In the genomic region with DNA sequence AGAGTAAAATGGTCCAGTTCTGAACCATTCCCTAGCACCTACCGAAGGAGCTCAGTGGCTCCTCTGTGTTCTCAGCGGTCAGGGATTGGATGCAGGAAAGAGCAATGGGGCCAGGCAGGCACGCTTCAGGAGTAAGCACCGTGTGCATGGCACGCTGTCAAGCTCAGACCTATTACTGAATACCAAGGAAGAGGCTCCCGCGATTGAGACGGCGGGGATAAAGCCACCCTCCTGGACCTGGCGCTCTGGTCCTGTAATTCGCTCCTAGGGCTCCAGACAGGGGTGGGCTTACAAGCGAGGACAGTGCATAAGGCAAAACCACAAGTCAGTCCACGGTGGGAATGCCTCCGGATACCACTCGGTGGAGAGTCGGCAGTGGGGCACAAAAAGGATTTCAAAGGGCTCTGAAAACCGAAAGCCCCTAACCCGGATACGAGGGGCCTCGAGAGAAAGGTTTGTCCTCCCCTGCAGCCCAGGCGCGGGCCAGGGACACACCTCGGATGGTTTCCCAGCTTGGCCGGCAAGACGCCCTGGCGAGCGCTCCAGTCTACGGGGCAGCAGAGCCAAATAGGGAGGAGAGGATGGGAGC, we compare ENCODE assay signal across 8 cellular contexts. TPM values are rescaled to one million over a fixed set of nuclear protein-coding genes. Genes with fewer than 3 reads are reported as not detected.
DNase-seq lines count a peak whose midpoint lies in the region; ATAC-seq and TF ChIP-seq lines count a peak whose summit lies in the region.

No MANE protein-coding gene starts in this region.

- 5 to 8% (median 7%) methylated on average over 28 of the region's 28 CpGs for WGBS in psoas muscle, 3 donors

- peak overlapping the region; percentile 93 for H3K4me3 ChIP-seq in BE2C (ENCODE audit: low read depth, low read length)
- peak overlapping the region; percentile 82 for H3K4me3 ChIP-seq in NT2/D1 (ENCODE audit: insufficient read length, low read depth)
- H3K4me3 ChIP-seq in astrocyte of the spinal cord (ENCODE audit: low read depth, low read length) = peak overlapping the region; percentile 89
- peak overlapping the region; percentile 85 for H3K4me3 ChIP-seq in psoas muscle

- intact Hi-C loops in psoas muscle (cut with DNase I) = loop anchor here in 1 of 2 donors (5.0 kb wide), 1 partner anchor 33 kb away; the partner anchor contains the start of gene RIMOC1

- H3K9ac ChIP-seq in NT2/D1 (ENCODE audit: insufficient read length, low read depth) = peak overlapping the region; percentile 89

- TF ChIP-seq CTCF in BE2C (IDR thresholded peaks at IDR 0.05; ENCODE audit: low read depth, low read length) (no peak), astrocyte of the spinal cord (IDR thresholded peaks at IDR 0.05; ENCODE audit: low read depth, low read length) (no peak), psoas muscle (IDR thresholded peaks at IDR 0.05) (no peak)

- H3K36me3 ChIP-seq in BE2C (no peaks in the 10 kb centered on the region), NT2/D1 (ENCODE audit: insufficient read depth, insufficient read length, low read length) (peaks cover 8% of the 10 kb centered on the region), psoas muscle (ENCODE audit: insufficient read depth in 1 of 2, low read depth in 1 of 2) (no peaks in the 10 kb centered on the region)

- peaks cover 3% of the 10 kb centered on the region; the same call in 1 of the 2 replicates for H3K4me1 ChIP-seq in BE2C
- no peaks in the 10 kb centered on the region for H3K4me1 ChIP-seq in NT2/D1 (ENCODE audit: insufficient read depth, insufficient read length)
- H3K4me1 ChIP-seq in psoas muscle = peaks cover 5% of the 10 kb centered on the region

- in situ Hi-C loops in astrocyte of the spinal cord (cut with HindIII; ENCODE audit: low sequenced_read_pairs) = no loop called here

- H3K27ac ChIP-seq in psoas muscle = peak overlapping the region; percentile 78

- peak; percentile 0 for ATAC-seq in GM21367 (IDR thresholded peaks at IDR 0.05; ENCODE audit: unreplicated experiment)
- peak; percentile 71 to 86 (median 80) for ATAC-seq in psoas muscle

- DNase-seq in BE2C (peak; percentile 46), NT2/D1 (ENCODE audit: low read depth, low spot score) (no peak), astrocyte of the spinal cord (ENCODE audit: low read depth, low spot score) (peak; percentile 39), hypothalamus (lab: John Stamatoyannopoulos, UW) (peak in 31 of 51 donors; percentile 10 to 81 (median 54)), psoas muscle (peak; percentile 77 to 84), NCI-H187 treated with DMSO at 0.1 percent for 48 hours (lab: John Stamatoyannopoulos, UW) (no peak), DMS114 treated with DMSO at 0.1 percent for 48 hours (lab: John Stamatoyannopoulos, UW; ENCODE audit: unreplicated experiment) (no peak)

- H3K27me3 ChIP-seq in BE2C (no peaks in the 10 kb centered on the region), NT2/D1 (ENCODE audit: insufficient read depth, insufficient read length) (peaks cover 19% of the 10 kb centered on the region), psoas muscle (ENCODE audit: insufficient read depth in 3 of 3, low read length in 2 of 3) (no peaks in the 10 kb centered on the region)

- no peaks in the 10 kb centered on the region for H3K9me3 ChIP-seq in BE2C
- no peaks in the 10 kb centered on the region; the same call in 1 of the 2 replicates for H3K9me3 ChIP-seq in NT2/D1 (ENCODE audit: insufficient read depth, low read length)
- H3K9me3 ChIP-seq in psoas muscle = no peaks in the 10 kb centered on the region

RNA-seq across cellular contexts. Expression of gene OXCT1, which starts 1.0 kb away (rescaled TPM):
- polyA plus RNA-seq in BE2C (2012; ENCODE audit: insufficient read depth, insufficient read length, low read depth) = 9.4 TPM
- 10 to 100 TPM; 10.7 to 22.1 (median 20.5) TPM for total RNA-seq in psoas muscle
- polyA plus RNA-seq in psoas muscle = 1 to 10 TPM; 5.5 to 7.1 (median 5.9) TPM

RNA-seq across cellular contexts. Expression of gene RIMOC1, which starts 34.9 kb away (rescaled TPM):
- 4.5 TPM for polyA plus RNA-seq in BE2C (2012; ENCODE audit: insufficient read depth, insufficient read length, low read depth)
- 1 to 10 TPM; 5.9 to 9.7 (median 8.6) TPM for total RNA-seq in psoas muscle
- polyA plus RNA-seq in psoas muscle = 1 to 10 TPM; 2.1 to 6.8 (median 4.2) TPM

RNA-seq across cellular contexts. Expression of gene FBXO4, which starts 55.8 kb away (rescaled TPM):
- polyA plus RNA-seq in BE2C (2012; ENCODE audit: insufficient read depth, insufficient read length, low read depth) = 3.4 TPM
- total RNA-seq in psoas muscle = 1 to 10 TPM; 2.6 to 4.3 (median 3.1) TPM
- 1 to 10 TPM; 1.2 to 2.2 (median 2.2) TPM for polyA plus RNA-seq in psoas muscle

Comparison
In these comparisons a context has a peak if more than half of its experiments do, and no peak if none do; other contexts are left out.
1. DNase-seq: peak in BE2C (single experiment), astrocyte of the spinal cord (single experiment), hypothalamus (31 of 51) and psoas muscle (2 of 2); none in NT2/D1 (single experiment), NCI-H187 treated with DMSO at 0.1 percent for 48 hours (single experiment) and DMS114 treated with DMSO at 0.1 percent for 48 hours (single experiment).
2. Peak in every context shown above with its lines, with median percentiles within 50 percentile points of each other: H3K4me3 ChIP-seq.